ENCODE assay signal across 9 cellular contexts in genomic region chr6:95364016-95364604, GRCh38.
A peak's percentile ranks its signal among the peaks of the same experiment; 100 is the strongest.
DNase-seq lines count a peak whose midpoint lies in the region; ATAC-seq, FAIRE-seq and TF ChIP-seq lines count a peak whose summit lies in the region.
"Had no signal": no experiment of that assay in that cellular context is flagged by ENCODE, and none has a peak within 500 bp of the region (broad histone marks: within the 10 kb centered on the region; RNA-seq: fewer than 3 reads in every experiment).

No MANE protein-coding gene starts in this region.

- CTCF ChIA-PET in PC-3 (lab: Charles Lee) = no interaction called here

- no peak overlapping the region for H3K4me3 ChIP-seq in PC-3 (ENCODE audit: low read length)

- H3K9me2 ChIP-seq in PC-3 (replicated peaks; ENCODE audit: low read length) = no peaks in the 10 kb centered on the region

- H3K79me2 ChIP-seq in PC-3 (ENCODE audit: low read length) = no peaks in the 10 kb centered on the region

- H3K27ac ChIP-seq in PC-3 (ENCODE audit: low read length) = no peak overlapping the region

- DNase-seq in EL = peak; percentile 2
- DNase-seq in PC-3 = peak; percentile 39
- peak; percentile 1 to 16 for DNase-seq in frontal cortex (ENCODE audit: low spot score in 2 of 2)
- DNase-seq in stimulated activated CD4-positive, alpha-beta T cell treated with anti-CD3 and anti-CD28 coated beads, Interleukin-4, amount 100 ng/mL, for 24 hours = no peak
- DNase-seq in occipital lobe (lab: John Stamatoyannopoulos, UW) = no peak
- DNase-seq in COLO668 (lab: John Stamatoyannopoulos, UW; ENCODE audit: unreplicated experiment) = no peak

- H3K9ac ChIP-seq in PC-3 (ENCODE audit: low read length) = no peak overlapping the region

- no peak overlapping the region for H2AFZ ChIP-seq in PC-3 (ENCODE audit: low read length)

- H3K4me2 ChIP-seq in PC-3 (ENCODE audit: low read length) = no peak overlapping the region

- ATAC-seq in GM21447 (IDR thresholded peaks at IDR 0.05; ENCODE audit: unreplicated experiment) = peak; percentile 93
- peak; percentile 78 for ATAC-seq in HG03571 (IDR thresholded peaks at IDR 0.05; ENCODE audit: unreplicated experiment)
- ATAC-seq in PC-3 = no peak

- H3K9me3 ChIP-seq in PC-3 (ENCODE audit: low read length) = no peaks in the 10 kb centered on the region

- POLR2A ChIA-PET in PC-3 (lab: Charles Lee; ENCODE audit: unreplicated experiment) = no interaction called here

- no TSS peak for BruUV-seq in PC-3 (replicated peaks; lab: Mats Ljungman, UMichigan)

- H3K4me1 ChIP-seq in PC-3 (ENCODE audit: insufficient read depth, low read length) = no peaks in the 10 kb centered on the region

- peak; percentile 55 for TF ChIP-seq CTCF in PC-3 (conservative IDR thresholded peaks at IDR 0.05; ENCODE audit: low read depth, low read length)

- H3K27me3 ChIP-seq in PC-3 (ENCODE audit: low read length) = no peaks in the 10 kb centered on the region

- no peaks in the 10 kb centered on the region for H3K36me3 ChIP-seq in PC-3 (ENCODE audit: low read depth, low read length)

- H4K20me1 ChIP-seq in PC-3 (ENCODE audit: low read length) = no peaks in the 10 kb centered on the region

- H3F3A ChIP-seq in PC-3 (ENCODE audit: low read length, unreplicated experiment) = no peaks in the 10 kb centered on the region

- no peak for FAIRE-seq in frontal cortex (lab: Jason Lieb, UNC)
- FAIRE-seq: keratinocyte had no signal

- intact Hi-C loops in PC-3 (cut with micrococcal nuclease) = no loop called here

Comparison
In these comparisons a context has a peak if more than half of its experiments do, and no peak if none do; other contexts are left out.
1. DNase-seq: peak in EL (single experiment), PC-3 (single experiment) and frontal cortex (2 of 2); none in stimulated activated CD4-positive, alpha-beta T cell treated with anti-CD3 and anti-CD28 coated beads, Interleukin-4, amount 100 ng/mL, for 24 hours (single experiment), occipital lobe (single experiment) and COLO668 (single experiment).